8 cellular contexts compared by ENCODE assay signal in the genomic region with DNA sequence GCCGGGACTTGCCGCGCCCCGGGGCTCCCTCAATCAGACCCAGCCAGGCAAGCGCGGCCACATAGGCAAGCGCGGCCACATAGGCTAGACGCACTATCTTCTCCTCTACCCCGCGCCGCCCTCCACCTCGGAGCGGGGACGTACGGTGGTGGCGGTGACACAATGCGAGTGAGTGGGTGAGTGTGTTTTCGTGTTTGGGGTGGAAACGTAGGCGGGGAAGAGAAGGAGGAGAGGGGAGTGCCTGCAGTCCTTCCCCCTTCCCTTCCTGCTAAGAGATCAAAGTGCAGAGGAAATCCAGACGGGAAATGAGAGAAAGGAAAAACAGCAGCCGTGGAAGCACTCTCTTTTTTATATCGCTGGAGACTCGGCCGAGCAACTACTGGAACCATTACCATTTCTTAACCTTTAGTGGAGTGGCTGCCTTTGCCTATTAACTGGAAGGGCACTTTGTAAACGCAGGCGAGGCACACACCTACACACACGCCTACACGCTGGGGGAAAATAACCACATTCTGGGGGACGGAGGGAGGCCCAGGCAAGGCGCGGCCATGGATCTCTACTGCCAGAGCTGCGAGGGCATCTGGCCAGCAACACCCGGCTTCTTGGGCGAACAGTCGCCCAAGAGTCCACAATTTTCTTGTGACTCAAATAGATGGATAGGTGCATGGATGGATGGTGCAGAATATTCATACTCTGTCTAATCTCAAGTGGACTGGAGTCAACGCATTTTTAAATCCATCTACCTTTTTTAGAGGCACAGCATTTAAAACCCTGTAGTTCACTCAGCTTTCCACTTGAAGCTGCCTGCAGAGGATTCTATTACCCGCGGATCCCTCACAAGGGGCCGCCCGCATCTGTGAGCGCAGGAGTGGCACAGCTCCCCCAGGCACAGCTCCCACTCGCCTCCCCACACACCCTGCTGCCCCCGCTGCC. TPM values are rescaled to one million over a fixed set of nuclear protein-coding genes. Genes with fewer than 3 reads are reported as not detected.
DNase-seq lines count a peak whose midpoint lies in the region; ATAC-seq and TF ChIP-seq lines count a peak whose summit lies in the region.

No MANE protein-coding gene starts in this region.

- BruUV-seq in MCF 10A (replicated peaks; lab: Mats Ljungman, UMichigan): no TSS peak

- H3K9me3 ChIP-seq in iPS-20b (ENCODE audit: insufficient read depth, low read depth, low read length) (no peaks in the 10 kb centered on the region), skeletal muscle tissue (ENCODE audit: control insufficient read depth in 3 of 3, low read length in 3 of 3) (no peaks in the 10 kb centered on the region)

- no peak for ATAC-seq in HG03565 (IDR thresholded peaks at IDR 0.05; ENCODE audit: unreplicated experiment)

- intact Hi-C loops in MCF 10A (cut with micrococcal nuclease): no loop called here

- H3K4me1 Mint-ChIP-seq in MCF 10A (ENCODE audit: insufficient read depth, unreplicated experiment): peaks cover 23% of the 10 kb centered on the region

- peaks cover 52% of the 10 kb centered on the region for H3K27me3 ChIP-seq in iPS-20b (ENCODE audit: insufficient read depth, low read length)
- peaks cover 35 to 40% (median 40%) of the 10 kb centered on the region in 3 donors for H3K27me3 ChIP-seq in skeletal muscle tissue (ENCODE audit: control insufficient read depth in 3 of 3, insufficient read depth in 3 of 3, low read length in 3 of 3)

- H3K27ac ChIP-seq in iPS-20b (ENCODE audit: low read length) (no peak overlapping the region), skeletal muscle tissue (ENCODE audit: low read depth, low read length) (no peak overlapping the region)

- H3K27me3 Mint-ChIP-seq in MCF 10A (ENCODE audit: insufficient read depth, unreplicated experiment): peaks cover 85% of the 10 kb centered on the region

- CTCF ChIA-PET in MCF 10A (lab: Yijun Ruan, JAX): interaction anchor here (0.6 kb wide), 1 partner anchor 661 kb away, joined by 3 read pairs; no protein-coding TSS in a partner anchor

- H3K4me3 Mint-ChIP-seq in MCF 10A (ENCODE audit: unreplicated experiment): peak overlapping the region; percentile 53

- no peak overlapping the region for H3K27ac Mint-ChIP-seq in MCF 10A (ENCODE audit: low read depth, unreplicated experiment)

- peak; percentile 31 for DNase-seq in EL
- peak; percentile 64 for DNase-seq in NCI-H345 (lab: John Stamatoyannopoulos, UW)
- DNase-seq in MCF 10A (ENCODE audit: unreplicated experiment): peak; percentile 15
- DNase-seq in NCI-H1048 (lab: John Stamatoyannopoulos, UW): no peak
- no peak for DNase-seq in activated CD4-positive, alpha-beta T cell treated with anti-CD3 and anti-CD28 coated beads, Interleukin-2, amount 50 U/mL, for 48 hours

- no peak for TF ChIP-seq CTCF in MCF 10A (IDR thresholded peaks at IDR 0.05; ENCODE audit: unreplicated experiment)

- H3K9ac ChIP-seq in iPS-20b (ENCODE audit: low read depth, low read length) (peak overlapping the region; percentile 66), skeletal muscle tissue (ENCODE audit: low read depth in 1 of 3, low read length in 3 of 3) (peak overlapping the region; percentile 14 to 47 (median 25))

- H3K36me3 Mint-ChIP-seq in MCF 10A (ENCODE audit: insufficient read depth, unreplicated experiment): no peaks in the 10 kb centered on the region

- peak overlapping the region; percentile 92 for H3K4me3 ChIP-seq in iPS-20b (ENCODE audit: low read length)
- H3K4me3 ChIP-seq in skeletal muscle tissue (ENCODE audit: low read length in 3 of 3): peak overlapping the region; percentile 23 to 63 (median 56)

- no peaks in the 10 kb centered on the region for H3K9me3 Mint-ChIP-seq in MCF 10A (ENCODE audit: unreplicated experiment)

- POLR2A ChIA-PET in MCF 10A (lab: Yijun Ruan, JAX): no interaction called here

- H3K36me3 ChIP-seq in iPS-20b (ENCODE audit: insufficient read depth, low read depth, low read length) (no peaks in the 10 kb centered on the region), skeletal muscle tissue (ENCODE audit: control insufficient read depth in 3 of 3, insufficient read depth in 3 of 3, low read length in 3 of 3) (no peaks in the 10 kb centered on the region)

- H3K4me1 ChIP-seq in iPS-20b (ENCODE audit: insufficient read depth, low read length): peaks cover 23% of the 10 kb centered on the region
- peaks cover 11 to 20% (median 15%) of the 10 kb centered on the region in 3 donors for H3K4me1 ChIP-seq in skeletal muscle tissue (ENCODE audit: control insufficient read depth in 3 of 3, insufficient read depth in 3 of 3, low read length in 3 of 3)

RNA-seq across cellular contexts. Expression of gene EDIL3, which starts 2.1 kb away (rescaled TPM):
- total RNA-seq in MCF 10A (2022) (not detected in 2 replicates), skeletal muscle tissue (14.1 TPM)

Comparison
In these comparisons a context has a peak if more than half of its experiments do, and no peak if none do; other contexts are left out.
1. DNase-seq: peak in EL (single experiment), NCI-H345 (single experiment) and MCF 10A (single experiment); none in NCI-H1048 (single experiment) and activated CD4-positive, alpha-beta T cell treated with anti-CD3 and anti-CD28 coated beads, Interleukin-2, amount 50 U/mL, for 48 hours (0 of 2).
2. RNA of gene EDIL3, which starts 2.1 kb away (total RNA-seq): 14.1 TPM in skeletal muscle tissue (single experiment); not detected in MCF 10A; every median in the first group is over 10 times any median in the second.